8 cellular contexts compared by ENCODE assay signal in the genomic region with DNA sequence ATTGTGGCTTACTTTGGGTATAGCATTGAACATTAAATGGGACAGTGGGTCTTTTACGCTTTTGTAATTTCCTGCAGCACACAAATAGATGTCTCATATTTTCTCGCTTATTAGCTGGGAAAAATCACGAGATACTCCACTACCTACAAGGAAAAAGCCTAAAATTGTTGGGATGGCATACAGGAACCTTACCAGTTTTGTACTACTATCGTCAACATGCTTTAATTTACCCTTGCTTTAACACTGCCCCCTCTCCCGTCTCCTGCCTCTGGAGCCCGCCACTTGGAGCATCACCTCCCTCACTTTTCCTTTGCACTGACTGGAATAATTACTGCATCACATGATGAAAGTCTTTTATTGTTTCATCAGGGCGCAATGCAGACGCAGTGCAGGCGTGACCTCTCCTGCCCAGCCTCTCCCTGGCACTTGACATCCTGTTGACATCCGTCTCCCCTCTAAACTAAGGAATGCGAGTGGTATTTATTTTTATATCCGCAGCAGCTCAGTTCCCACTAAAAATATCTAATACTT. TPM values are rescaled to one million over a fixed set of nuclear protein-coding genes. Genes with fewer than 3 reads are reported as not detected.
A peak's percentile ranks its signal among the peaks of the same experiment; 100 is the strongest.
DNase-seq lines count a peak whose midpoint lies in the region; ATAC-seq, FAIRE-seq and TF ChIP-seq lines count a peak whose summit lies in the region.

No MANE protein-coding gene starts in this region.

- BruUV-seq in PC-3 (replicated peaks; lab: Mats Ljungman, UMichigan): no TSS peak

- peaks cover 14% of the 10 kb centered on the region for H4K20me1 ChIP-seq in PC-3 (ENCODE audit: low read length)

- peaks cover 6% of the 10 kb centered on the region for H3K36me3 ChIP-seq in CD8-positive, alpha-beta memory T cell (ENCODE audit: insufficient read depth, low read length)
- H3K36me3 ChIP-seq in PC-3 (ENCODE audit: low read depth, low read length): peaks cover 16% of the 10 kb centered on the region
- H3K36me3 ChIP-seq in pancreas: peaks cover 0 to 5% (median 0%) of the 10 kb centered on the region in 3 donors

- CTCF ChIA-PET in CD8-positive, alpha-beta memory T cell (lab: Charles Lee): interaction anchor here (1.4 to 1.5 kb wide), 2 partner anchors 10 to 85 kb away, joined by 3 to 4 read pairs; no protein-coding TSS in a partner anchor
- CTCF ChIA-PET in PC-3 (lab: Charles Lee): no interaction called here

- H2AFZ ChIP-seq in PC-3 (ENCODE audit: low read length): peak overlapping the region; percentile 73

- peaks cover 30% of the 10 kb centered on the region for H3K4me1 ChIP-seq in CD8-positive, alpha-beta memory T cell (ENCODE audit: insufficient read depth, low read length)
- H3K4me1 ChIP-seq in PC-3 (ENCODE audit: insufficient read depth, low read length): peaks cover 16% of the 10 kb centered on the region
- H3K4me1 ChIP-seq in pancreas: peaks cover 0 to 13% (median 0%) of the 10 kb centered on the region in 3 donors

- H3K27me3 ChIP-seq in CD8-positive, alpha-beta memory T cell (ENCODE audit: insufficient read depth, low read length, poor library complexity, severe bottlenecking): no peaks in the 10 kb centered on the region
- no peaks in the 10 kb centered on the region for H3K27me3 ChIP-seq in PC-3 (ENCODE audit: low read length)
- H3K27me3 ChIP-seq in pancreas: no peaks in the 10 kb centered on the region

- no peak for FAIRE-seq in pancreas (lab: Jason Lieb, UNC)

- H3K9ac ChIP-seq in PC-3 (ENCODE audit: low read length): peak overlapping the region; percentile 99

- H3K9me3 ChIP-seq in CD8-positive, alpha-beta memory T cell (ENCODE audit: low read length): no peaks in the 10 kb centered on the region
- no peaks in the 10 kb centered on the region for H3K9me3 ChIP-seq in PC-3 (ENCODE audit: low read length)
- H3K9me3 ChIP-seq in pancreas: no peaks in the 10 kb centered on the region

- peak overlapping the region; percentile 87 to 98 (median 97) for H3K4me3 Mint-ChIP-seq in CD8-positive, alpha-beta memory T cell

- H3K36me3 Mint-ChIP-seq in CD8-positive, alpha-beta memory T cell: peaks cover 0 to 30% (median 0%) of the 10 kb centered on the region in 3 donors

- peak overlapping the region; percentile 92 for H3K4me2 ChIP-seq in PC-3 (ENCODE audit: low read length)

- WGBS in pancreas, 2 donors: 11 to 21% methylated on average over 12 of the region's 12 CpGs

- peak overlapping the region; percentile 93 to 100 (median 100) for H3K27ac Mint-ChIP-seq in CD8-positive, alpha-beta memory T cell

- peak overlapping the region; percentile 96 for H3K27ac ChIP-seq in CD8-positive, alpha-beta memory T cell (ENCODE audit: low read depth, low read length)
- H3K27ac ChIP-seq in PC-3 (ENCODE audit: low read length) (peak overlapping the region; percentile 91), pancreas (peak overlapping the region; percentile 92 to 99 (median 97))

- TF ChIP-seq CTCF in PC-3 (conservative IDR thresholded peaks at IDR 0.05; ENCODE audit: low read depth, low read length): no peak
- no peak for TF ChIP-seq CTCF in pancreas (IDR thresholded peaks at IDR 0.05)

- H3K9me3 Mint-ChIP-seq in CD8-positive, alpha-beta memory T cell: no peaks in the 10 kb centered on the region

- H3K4me3 ChIP-seq in CD8-positive, alpha-beta memory T cell (ENCODE audit: low read length): peak overlapping the region; percentile 58
- peak overlapping the region; percentile 71 for H3K4me3 ChIP-seq in PC-3 (ENCODE audit: low read length)
- peak overlapping the region; percentile 1 to 52 (median 33) for H3K4me3 ChIP-seq in pancreas

- intact Hi-C loops in PC-3 (cut with micrococcal nuclease): loop anchor here (5.0 kb wide), 2 partner anchors 79 to 126 kb away; a partner anchor contains a TSS
- intact Hi-C loops in left cardiac atrium (cut with DNase I): no loop called here
- intact Hi-C loops in pancreas (cut with DNase I): no loop called here

- no peaks in the 10 kb centered on the region for H3K9me2 ChIP-seq in PC-3 (replicated peaks; ENCODE audit: low read length)

- peaks cover 31 to 45% (median 32%) of the 10 kb centered on the region in 3 donors for H3K4me1 Mint-ChIP-seq in CD8-positive, alpha-beta memory T cell

- ATAC-seq in PC-3 (no peak), left cardiac atrium (peak; percentile 51 to 63), pancreas (peak in 3 of 4 donors; percentile 24 to 60 (median 28)), GM19467 (IDR thresholded peaks at IDR 0.05; ENCODE audit: unreplicated experiment) (no peak)

- no peaks in the 10 kb centered on the region for H3F3A ChIP-seq in PC-3 (ENCODE audit: low read length, unreplicated experiment)

- peaks cover 0 to 3% of the 10 kb centered on the region in 2 donors for H3K27me3 Mint-ChIP-seq in CD8-positive, alpha-beta memory T cell

- DNase-seq in CD8-positive, alpha-beta memory T cell: no peak
- DNase-seq in HuH-7 (ENCODE audit: low spot score): peak; percentile 10
- peak; percentile 6 for DNase-seq in PC-3
- peak; percentile 4 for DNase-seq in amniotic stem cell (lab: John Stamatoyannopoulos, UW)
- peak; percentile 80 for DNase-seq in left cardiac atrium
- DNase-seq in pancreas: peak in 5 of 6 donors; percentile 34 to 60 (median 46)
- DNase-seq in T1000 (lab: John Stamatoyannopoulos, UW): no peak

- peaks cover 49% of the 10 kb centered on the region for H3K79me2 ChIP-seq in PC-3 (ENCODE audit: low read length)

- POLR2A ChIA-PET in CD8-positive, alpha-beta memory T cell (lab: Charles Lee): interaction anchor here (0.7 to 4.3 kb wide), 6 partner anchors 10 to 519 kb away, joined by 3 to 24 read pairs (median 3); a partner anchor contains a TSS
- POLR2A ChIA-PET in PC-3 (lab: Charles Lee; ENCODE audit: unreplicated experiment): no interaction called here

RNA-seq across cellular contexts. Expression of a gene that starts 1.0 kb away (rescaled TPM):
- total RNA-seq in CD8-positive, alpha-beta memory T cell: 100 to 1,000 TPM; 103 to 110 TPM
- 40.4 TPM for polyA plus RNA-seq in CD8-positive, alpha-beta memory T cell
- 37.4 and 60.1 TPM in 2 replicates for total RNA-seq in PC-3 (2014; rRNA removed)
- total RNA-seq in left cardiac atrium: 10 to 100 TPM; 30.6 to 50.1 TPM
- total RNA-seq in pancreas: 10 to 100 TPM; 31.7 to 56.1 (median 38.4) TPM
- polyA plus RNA-seq in pancreas: 10 to 100 TPM; 38.5 to 53.6 TPM

RNA-seq across cellular contexts. Expression of a gene that starts 53.0 kb away (rescaled TPM):
- 1 to 10 TPM; 2.6 to 2.9 TPM for total RNA-seq in CD8-positive, alpha-beta memory T cell
- 1.0 TPM for polyA plus RNA-seq in CD8-positive, alpha-beta memory T cell
- total RNA-seq in PC-3 (2014; rRNA removed) (1.8 TPM in 1 of 2 replicates, not detected in the other), left cardiac atrium (under 1 TPM in 1 of 2 donors, not detected in 1; 0.44 TPM), pancreas (1 to 10 TPM in 3 of 6 donors, under 1 TPM in 3; 0.51 to 2.4 (median 0.91) TPM)
- 1 to 10 TPM; 1.8 to 4.3 TPM for polyA plus RNA-seq in pancreas

Comparison
In these comparisons a context has a peak if more than half of its experiments do, and no peak if none do; other contexts are left out.
1. DNase-seq: peak in HuH-7 (single experiment), PC-3 (single experiment), amniotic stem cell (single experiment), left cardiac atrium (single experiment) and pancreas (5 of 6); none in CD8-positive, alpha-beta memory T cell (0 of 5) and T1000 (single experiment).
2. ATAC-seq: peak in left cardiac atrium (2 of 2) and pancreas (3 of 4); none in PC-3 (single experiment) and GM19467 (single experiment).
3. Peak in every context shown above with its lines, with median percentiles within 50 percentile points of each other: H3K27ac ChIP-seq and H3K4me3 ChIP-seq.